ENCODE assay signal across 1 cellular context in the genomic region with DNA sequence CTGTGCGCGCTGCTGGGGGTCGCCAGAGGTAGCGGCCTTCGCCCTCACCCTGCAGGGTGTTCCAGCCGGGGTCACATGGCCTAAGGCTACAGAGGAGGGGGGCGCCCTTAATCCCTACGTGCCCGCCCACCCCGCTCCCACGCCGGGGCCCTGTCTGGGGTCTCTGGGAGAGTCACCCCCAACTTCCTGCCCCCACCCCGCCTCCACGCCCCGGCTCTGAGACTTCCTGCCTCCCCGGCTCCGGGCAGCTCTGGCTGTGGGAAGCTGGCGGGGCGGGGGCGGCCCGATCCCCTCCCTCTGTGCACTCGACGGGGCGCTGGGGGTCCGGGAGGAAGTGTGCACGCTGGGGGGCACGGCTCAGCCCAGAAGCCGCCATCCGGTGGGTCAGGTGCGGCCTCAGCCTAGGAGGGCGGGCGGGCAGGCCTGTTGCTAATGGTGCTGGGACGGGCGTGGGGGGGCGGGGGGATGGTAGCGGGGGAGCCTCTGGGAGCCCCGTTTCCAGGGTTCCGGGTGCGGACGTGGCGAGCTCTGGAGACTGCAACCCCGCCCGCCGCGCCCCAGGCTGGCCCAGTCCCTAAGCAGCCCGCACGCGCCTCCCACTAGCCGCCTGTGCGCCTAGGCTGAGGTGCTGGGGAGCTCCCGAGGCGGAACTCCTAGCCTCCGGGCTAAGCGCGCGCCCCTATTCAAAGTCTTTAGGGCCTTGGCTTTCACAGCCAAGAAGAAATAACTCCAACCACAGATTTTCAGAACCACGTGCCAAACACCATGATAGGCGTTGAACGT.
TF ChIP-seq lines count a peak whose summit lies in the region.

No MANE protein-coding gene starts in this region.

TF ChIP-seq in Ishikawa, 13 proteins besides CTCF, POLR2A, EP300 and RAD21 (continued from another document):
- TF ChIP-seq USF1 (IDR thresholded peaks at IDR 0.05) (peak; percentile 87), NFIC (IDR thresholded peaks at IDR 0.05) (peak; percentile 76), EGR1 (IDR thresholded peaks at IDR 0.05) (peak; percentile 94), YY1 (IDR thresholded peaks at IDR 0.05; ENCODE audit: low read depth) (no peak; the same call in 1 of the 2 replicates), CEBPB (IDR thresholded peaks at IDR 0.05) (no peak)
TF ChIP-seq in Ishikawa: peak in this region for 7.
